ENCODE assay signal across 1 cellular context in the genomic region with DNA sequence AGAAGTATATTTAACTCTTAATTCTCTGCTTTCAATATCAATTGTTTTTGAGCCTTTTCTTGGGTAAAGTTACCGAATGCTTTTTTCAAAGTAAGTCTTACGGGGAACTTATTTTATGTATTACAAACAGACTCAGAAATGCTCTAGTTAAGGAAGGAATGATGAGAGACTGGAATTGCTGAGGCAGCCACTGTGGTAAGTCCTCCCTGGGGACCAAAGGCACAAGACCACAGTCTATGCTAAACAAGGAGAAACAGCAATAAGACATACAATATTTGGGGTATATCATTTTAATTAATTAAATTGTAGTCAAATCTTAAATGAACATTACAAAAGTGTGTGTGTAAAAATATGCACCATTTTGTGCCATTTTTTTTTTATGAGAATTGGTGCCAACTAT.
TF ChIP-seq lines count a peak whose summit lies in the region.

No MANE protein-coding gene starts in this region.

TF ChIP-seq in WTC11, 78 proteins besides CTCF, POLR2A, EP300 and RAD21 (continued from another document):
- TF ChIP-seq IRF2 (CRISPR knock-in tag; IDR thresholded peaks at IDR 0.05; ENCODE audit: borderline replicate concordance, low read depth): no peak
- TF ChIP-seq, protein P1, sequence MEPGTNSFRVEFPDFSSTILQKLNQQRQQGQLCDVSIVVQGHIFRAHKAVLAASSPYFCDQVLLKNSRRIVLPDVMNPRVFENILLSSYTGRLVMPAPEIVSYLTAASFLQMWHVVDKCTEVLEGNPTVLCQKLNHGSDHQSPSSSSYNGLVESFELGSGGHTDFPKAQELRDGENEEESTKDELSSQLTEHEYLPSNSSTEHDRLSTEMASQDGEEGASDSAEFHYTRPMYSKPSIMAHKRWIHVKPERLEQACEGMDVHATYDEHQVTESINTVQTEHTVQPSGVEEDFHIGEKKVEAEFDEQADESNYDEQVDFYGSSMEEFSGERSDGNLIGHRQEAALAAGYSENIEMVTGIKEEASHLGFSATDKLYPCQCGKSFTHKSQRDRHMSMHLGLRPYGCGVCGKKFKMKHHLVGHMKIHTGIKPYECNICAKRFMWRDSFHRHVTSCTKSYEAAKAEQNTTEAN (CRISPR knock-in tag; IDR thresholded peaks at IDR 0.05): no peak
- TF ChIP-seq HMGA2 (CRISPR knock-in tag; IDR thresholded peaks at IDR 0.05): no peak
- no peak for TF ChIP-seq KAT7 (CRISPR knock-in tag; IDR thresholded peaks at IDR 0.05; ENCODE audit: borderline replicate concordance)
- TF ChIP-seq RELA (CRISPR knock-in tag; IDR thresholded peaks at IDR 0.05; ENCODE audit: borderline replicate concordance): no peak
- TF ChIP-seq, protein P2, sequence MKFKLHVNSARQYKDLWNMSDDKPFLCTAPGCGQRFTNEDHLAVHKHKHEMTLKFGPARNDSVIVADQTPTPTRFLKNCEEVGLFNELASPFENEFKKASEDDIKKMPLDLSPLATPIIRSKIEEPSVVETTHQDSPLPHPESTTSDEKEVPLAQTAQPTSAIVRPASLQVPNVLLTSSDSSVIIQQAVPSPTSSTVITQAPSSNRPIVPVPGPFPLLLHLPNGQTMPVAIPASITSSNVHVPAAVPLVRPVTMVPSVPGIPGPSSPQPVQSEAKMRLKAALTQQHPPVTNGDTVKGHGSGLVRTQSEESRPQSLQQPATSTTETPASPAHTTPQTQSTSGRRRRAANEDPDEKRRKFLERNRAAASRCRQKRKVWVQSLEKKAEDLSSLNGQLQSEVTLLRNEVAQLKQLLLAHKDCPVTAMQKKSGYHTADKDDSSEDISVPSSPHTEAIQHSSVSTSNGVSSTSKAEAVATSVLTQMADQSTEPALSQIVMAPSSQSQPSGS (CRISPR knock-in tag; IDR thresholded peaks at IDR 0.05; ENCODE audit: borderline replicate concordance, low read depth): no peak
- TF ChIP-seq GRHL2 (CRISPR knock-in tag; IDR thresholded peaks at IDR 0.05; ENCODE audit: insufficient replicate concordance, severe bottlenecking): no peak
- TF ChIP-seq GABPB1 (CRISPR knock-in tag; IDR thresholded peaks at IDR 0.05): no peak
- TF ChIP-seq ZNF121 (CRISPR knock-in tag; IDR thresholded peaks at IDR 0.05): no peak
